In the genomic region with DNA sequence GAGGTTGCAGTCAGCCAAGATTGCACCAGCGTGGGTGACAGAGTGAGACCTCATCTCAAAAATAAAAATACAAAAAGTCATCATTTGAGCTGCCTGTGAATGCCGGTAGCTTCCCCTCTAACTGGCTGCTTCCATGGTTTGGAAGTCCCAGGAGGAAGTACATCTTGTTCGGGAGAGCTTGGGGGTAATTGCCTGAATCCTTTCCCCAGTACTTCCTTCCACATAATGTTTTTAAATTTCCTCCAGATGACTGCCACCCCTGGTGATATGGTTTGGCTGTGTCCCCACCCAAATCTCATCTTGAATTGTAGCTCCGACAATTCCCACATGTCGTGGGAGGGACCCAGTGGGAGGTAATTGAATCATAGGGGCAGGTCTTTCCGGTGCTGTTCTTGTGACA, we compare ENCODE assay signal across 30 cellular contexts.
"Had no signal": no experiment of that assay in that cellular context is flagged by ENCODE, and none has a peak within 500 bp of the region (broad histone marks: within the 10 kb centered on the region; RNA-seq: fewer than 3 reads in every experiment).

No MANE protein-coding gene starts in this region.

- H2AFZ ChIP-seq: PC-9 had no signal

- ATAC-seq: activated CD8-positive, alpha-beta T cell treated with anti-CD3 and anti-CD28 coated beads, Interleukin-2, amount 10 ng/mL, durations not matched to agents 7 days and 5 days; activated naive CD4-positive, alpha-beta T cell treated with anti-CD3 and anti-CD28 coated beads, Interleukin-2, amount 50 U/mL, for 72 hours; activated T-cell treated with anti-CD3 and anti-CD28 coated beads, Interleukin-2, amount 50 U/mL, for 4 hours; body of pancreas; Right ventricle myocardium inferior had no signal

- H3K27me3 ChIP-seq: adrenal gland, body of pancreas had no signal

- H3K4me3 ChIP-seq: adrenal gland, body of pancreas, PC-9, SK-N-MC had no signal

- H3K36me3 ChIP-seq: adrenal gland had no signal

- H3K9me3 ChIP-seq: adrenal gland, body of pancreas had no signal

- H3K27ac ChIP-seq: adrenal gland, body of pancreas, PC-9, RWPE1, SK-N-MC had no signal

- DNase-seq: activated CD4-positive, alpha-beta T cell treated with anti-CD3 and anti-CD28 coated beads, Interleukin-2, amount 10 ng/mL, durations not matched to agents 7 days and 5 days; activated CD4-positive, alpha-beta T cell treated with anti-CD3 and anti-CD28 coated beads, Interleukin-2, amount 50 U/mL, for 48 hours; activated CD8-positive, alpha-beta memory T cell treated with anti-CD3 and anti-CD28 coated beads, Interleukin-2, amount 50 U/mL, for 4 hours; activated CD8-positive, alpha-beta T cell treated with anti-CD3 and anti-CD28 coated beads, Interleukin-2, amount 10 ng/mL, durations not matched to agents 7 days and 5 days; activated gamma-delta T cell treated with Interleukin-2 at 50 U/mL for 16 hours; activated naive CD4-positive, alpha-beta T cell treated with anti-CD3 and anti-CD28 coated beads for 36 hours; activated T-cell treated with anti-CD3 and anti-CD28 coated beads for 4 hours; activated T-cell treated with anti-CD3 and anti-CD28 coated beads, Interleukin-2, amount 50 U/mL, for 4 hours; adrenal gland; body of pancreas; caudate nucleus; cerebellar nuclear complex; NCI-H1092 treated with DMSO at 0.1 percent for 48 hours; NCI-H1417; NCI-H146; NCI-H187; NCI-H2029 treated with DMSO at 0.1 percent for 48 hours; NCI-H2107; NCI-H2171; NCI-H510A; NCI-H526; NCI-H748 treated with DMSO at 0.1 percent for 48 hours; PC-9; SIG-M5; T1000 had no signal

- H3K4me2 ChIP-seq: PC-9 had no signal

- H3K27ac Mint-ChIP-seq: activated CD4-positive, alpha-beta T cell treated with anti-CD3 and anti-CD28 coated beads, Interleukin-2, amount 10 ng/mL, durations not matched to agents 7 days and 5 days; activated CD8-positive, alpha-beta T cell treated with anti-CD3 and anti-CD28 coated beads, Interleukin-2, amount 10 ng/mL, durations not matched to agents 7 days and 5 days; activated naive CD4-positive, alpha-beta T cell treated with anti-CD3 and anti-CD28 coated beads for 36 hours; activated T-helper 1 cell treated with anti-CD3 and anti-CD28 coated beads, Interleukin-12 subunit alpha, Interleukin-12 subunit beta, Interleukin-2, Interleukin-4 antibody, amounts not matched to agents 30 ng/mL and 10 ng/mL and 1 ng/mL, durations not matched to agents 14 hours and 24 hours and 36 hours had no signal

- H3K4me3 Mint-ChIP-seq: activated CD4-positive, alpha-beta T cell treated with anti-CD3 and anti-CD28 coated beads, Interleukin-2, amount 10 ng/mL, durations not matched to agents 7 days and 5 days; activated CD8-positive, alpha-beta T cell treated with anti-CD3 and anti-CD28 coated beads, Interleukin-2, amount 10 ng/mL, durations not matched to agents 7 days and 5 days; activated naive CD4-positive, alpha-beta T cell treated with anti-CD3 and anti-CD28 coated beads for 36 hours; activated T-cell treated with anti-CD3 and anti-CD28 coated beads, Interleukin-2, amount 50 U/mL, for 4 hours; activated T-helper 1 cell treated with anti-CD3 and anti-CD28 coated beads, Interleukin-12 subunit alpha, Interleukin-12 subunit beta, Interleukin-2, Interleukin-4 antibody, amounts not matched to agents 30 ng/mL and 10 ng/mL and 1 ng/mL, durations not matched to agents 14 hours and 24 hours and 36 hours had no signal

- H3K9me3 Mint-ChIP-seq: activated naive CD4-positive, alpha-beta T cell treated with anti-CD3 and anti-CD28 coated beads for 36 hours; activated T-helper 1 cell treated with anti-CD3 and anti-CD28 coated beads, Interleukin-12 subunit alpha, Interleukin-12 subunit beta, Interleukin-2, Interleukin-4 antibody, amounts not matched to agents 30 ng/mL and 10 ng/mL and 1 ng/mL, durations not matched to agents 14 hours and 24 hours and 36 hours had no signal

- H3K4me1 ChIP-seq: adrenal gland, body of pancreas had no signal
